20 cellular contexts compared by ENCODE assay signal in the genomic region with DNA sequence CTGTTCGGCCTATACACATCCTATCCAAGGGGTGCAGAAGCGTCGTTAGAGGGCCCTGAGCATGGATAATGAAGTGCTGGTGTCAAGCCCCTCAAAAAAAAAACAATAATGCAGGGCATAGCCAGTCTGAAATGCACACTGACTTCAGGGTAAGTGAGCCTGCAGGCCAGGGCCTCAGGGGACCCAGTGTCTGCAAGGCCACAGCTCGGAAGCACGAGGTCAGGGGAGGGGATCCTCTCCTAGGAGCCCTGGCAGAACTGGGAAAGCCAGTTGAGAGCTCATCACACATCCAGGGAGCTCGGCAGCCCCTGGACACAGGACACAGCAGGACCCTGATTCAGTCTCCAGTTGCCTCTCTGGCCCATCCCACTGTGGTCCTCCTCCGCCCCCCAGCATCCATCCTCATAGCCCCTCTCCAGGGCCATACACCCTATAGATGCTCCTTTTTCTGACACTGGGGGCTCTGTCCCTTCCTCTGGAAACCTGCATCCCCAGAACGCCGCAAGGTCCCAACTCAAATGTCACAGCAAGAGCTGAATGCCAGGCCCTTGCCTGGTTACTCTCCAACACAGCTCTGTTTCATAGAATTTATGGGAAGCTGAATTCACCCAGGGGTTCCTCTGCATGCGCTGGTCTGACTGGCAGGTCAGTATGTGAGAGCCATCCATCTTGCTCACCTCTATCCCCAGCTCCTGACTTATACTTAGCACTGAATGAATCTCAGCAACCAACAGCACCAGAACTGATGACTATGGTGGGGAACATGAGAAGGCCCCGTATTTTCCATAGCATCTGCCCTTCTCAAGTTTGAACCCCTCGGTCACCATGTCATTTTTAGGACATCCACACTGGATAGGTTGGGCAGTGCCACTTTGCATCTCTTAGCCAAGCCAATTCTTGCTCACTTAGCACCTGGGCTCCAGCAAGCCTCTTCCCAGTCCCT.
DNase-seq lines count a peak whose midpoint lies in the region; ATAC-seq and TF ChIP-seq lines count a peak whose summit lies in the region.
"Had no signal": no experiment of that assay in that cellular context is flagged by ENCODE, and none has a peak within 500 bp of the region (broad histone marks: within the 10 kb centered on the region; RNA-seq: fewer than 3 reads in every experiment).

No MANE protein-coding gene starts in this region.

- no peak overlapping the region for H3K18ac ChIP-seq in mesenchymal stem cell (ENCODE audit: low read depth in 1 of 2, low read length in 2 of 2)

- no peak overlapping the region for H2BK15ac ChIP-seq in mesenchymal stem cell (ENCODE audit: low read depth, poor library complexity, severe bottlenecking)

- no peak for TF ChIP-seq CTCF in upper lobe of right lung (IDR thresholded peaks at IDR 0.05)

- H3K27ac ChIP-seq in mesenchymal stem cell (ENCODE audit: low read length, poor library complexity, severe bottlenecking) (no peak overlapping the region), upper lobe of right lung (no peak overlapping the region)
- H3K27ac ChIP-seq: 22Rv1; BLaER1 treated with 17β-estradiol and CSF1 and Interleukin-3, amounts not matched to agents 10 nM and 100 nM had no signal

- DNase-seq in stimulated activated naive CD8-positive, alpha-beta T cell treated with anti-CD3 and anti-CD28 coated beads, Interleukin-15, amount 100 ng/mL, for 72 hours: no peak
- no peak for DNase-seq in stimulated activated naive CD8-positive, alpha-beta T cell treated with anti-CD3 and anti-CD28 coated beads, Interleukin-15, Interleukin-2, amounts not matched to agents 100 U/mL and 50 U/mL, for 24 hours
- DNase-seq in mesenchymal stem cell (no peak), upper lobe of right lung (no peak), NCI-H1092 (lab: John Stamatoyannopoulos, UW) (no peak)
- no peak for DNase-seq in activated CD4-positive, alpha-beta T cell treated with anti-CD3 and anti-CD28 coated beads, Interleukin-2, amount 50 U/mL, for 4 hours
- DNase-seq: CD4-positive, alpha-beta T cell; CD8-positive, alpha-beta memory T cell; DMS 273 treated with DMSO at 0.1 percent for 48 hours; DMS79; EL; GDM1; HFFc6 had no signal

- no peaks in the 10 kb centered on the region for H3K79me1 ChIP-seq in mesenchymal stem cell (replicated peaks; ENCODE audit: low read length, poor library complexity, severe bottlenecking)

- H2AK5ac ChIP-seq in mesenchymal stem cell (ENCODE audit: low read length, severe bottlenecking): no peak overlapping the region

- H3K9ac ChIP-seq in mesenchymal stem cell (ENCODE audit: low read length): no peak overlapping the region
- H3K9ac ChIP-seq: BLaER1 treated with 17β-estradiol and CSF1 and Interleukin-3, amounts not matched to agents 10 nM and 100 nM had no signal

- H4K91ac ChIP-seq in mesenchymal stem cell (ENCODE audit: low read length): peak overlapping the region; percentile 87

- no peak overlapping the region for H2AFZ ChIP-seq in mesenchymal stem cell (ENCODE audit: low read depth, low read length)
- H2AFZ ChIP-seq: GM23338 had no signal

- no peak overlapping the region for H3K14ac ChIP-seq in mesenchymal stem cell (ENCODE audit: low read length in 2 of 2)

- WGBS in mesenchymal stem cell: 81% methylated on average over 12 of the region's 12 CpGs

- ATAC-seq in stimulated activated naive CD8-positive, alpha-beta T cell treated with anti-CD3 and anti-CD28 coated beads, Interleukin-15, amount 100 ng/mL, for 72 hours: peak; percentile 52
- no peak for ATAC-seq in stimulated activated naive CD8-positive, alpha-beta T cell treated with anti-CD3 and anti-CD28 coated beads, Interleukin-15, Interleukin-2, amounts not matched to agents 100 U/mL and 50 U/mL, for 24 hours
- ATAC-seq in upper lobe of right lung: peak; percentile 30
- ATAC-seq: GM12878, GM23338 had no signal

- H3K9me3 Mint-ChIP-seq in stimulated activated naive CD8-positive, alpha-beta T cell treated with anti-CD3 and anti-CD28 coated beads, Interleukin-15, amount 100 ng/mL, for 72 hours: peaks cover 0 to 5% of the 10 kb centered on the region in 2 donors
- H3K9me3 Mint-ChIP-seq: GM23338, HFFc6 had no signal

- no peak overlapping the region for H3K27ac Mint-ChIP-seq in stimulated activated naive CD8-positive, alpha-beta T cell treated with anti-CD3 and anti-CD28 coated beads, Interleukin-15, amount 100 ng/mL, for 72 hours
- H3K27ac Mint-ChIP-seq: B cell; CD14-positive monocyte; CD4-positive, alpha-beta T cell; CD8-positive, alpha-beta memory T cell; GM23338; HFFc6 had no signal

- H3K27me3 ChIP-seq in mesenchymal stem cell (ENCODE audit: control insufficient read depth in 1 of 2, insufficient read depth in 1 of 2, low read length in 2 of 2): no peaks in the 10 kb centered on the region
- H3K27me3 ChIP-seq in upper lobe of right lung: no peaks in the 10 kb centered on the region
- H3K27me3 ChIP-seq: BLaER1 treated with 17β-estradiol and CSF1 and Interleukin-3, amounts not matched to agents 10 nM and 100 nM had no signal

- peak overlapping the region; percentile 42 for H4K8ac ChIP-seq in mesenchymal stem cell (ENCODE audit: low read length)

- H3K4me2 ChIP-seq in mesenchymal stem cell (ENCODE audit: low read length, poor library complexity, severe bottlenecking): no peak overlapping the region
- H3K4me2 ChIP-seq: BLaER1 treated with 17β-estradiol and CSF1 and Interleukin-3, amounts not matched to agents 10 nM and 100 nM; GM23338 had no signal

- no peaks in the 10 kb centered on the region for H3K36me3 ChIP-seq in mesenchymal stem cell (ENCODE audit: control insufficient read depth in 1 of 2, insufficient read depth in 2 of 2, low read depth in 1 of 2, low read length in 2 of 2)
- H3K36me3 ChIP-seq in upper lobe of right lung: no peaks in the 10 kb centered on the region
- H3K36me3 ChIP-seq: BLaER1 treated with 17β-estradiol and CSF1 and Interleukin-3, amounts not matched to agents 10 nM and 100 nM; HAP-1 had no signal

- H3K23ac ChIP-seq in mesenchymal stem cell (ENCODE audit: low read length in 2 of 2): no peak overlapping the region

- H3K9me3 ChIP-seq in mesenchymal stem cell (ENCODE audit: control insufficient read depth, low read length) (no peaks in the 10 kb centered on the region), upper lobe of right lung (no peaks in the 10 kb centered on the region)
- H3K9me3 ChIP-seq: HAP-1 had no signal

- peaks cover 2% of the 10 kb centered on the region for H3K4me1 ChIP-seq in mesenchymal stem cell (ENCODE audit: control insufficient read depth, insufficient read depth, low read depth, low read length)
- H3K4me1 ChIP-seq in upper lobe of right lung: no peaks in the 10 kb centered on the region
- H3K4me1 ChIP-seq: BLaER1 treated with 17β-estradiol and CSF1 and Interleukin-3, amounts not matched to agents 10 nM and 100 nM; HAP-1 had no signal

- no peak overlapping the region for H3K4ac ChIP-seq in mesenchymal stem cell (ENCODE audit: low read depth in 1 of 2, low read length in 2 of 2)

- H3K27me3 Mint-ChIP-seq in stimulated activated naive CD8-positive, alpha-beta T cell treated with anti-CD3 and anti-CD28 coated beads, Interleukin-15, amount 100 ng/mL, for 72 hours: no peaks in the 10 kb centered on the region
- H3K27me3 Mint-ChIP-seq: B cell; CD4-positive, alpha-beta T cell had no signal

- H2BK5ac ChIP-seq in mesenchymal stem cell (ENCODE audit: low read depth, low read length, poor library complexity, severe bottlenecking): no peak overlapping the region

- H3K4me3 Mint-ChIP-seq in stimulated activated naive CD8-positive, alpha-beta T cell treated with anti-CD3 and anti-CD28 coated beads, Interleukin-15, amount 100 ng/mL, for 72 hours: no peak overlapping the region
- H3K4me3 Mint-ChIP-seq: B cell; CD14-positive monocyte; CD4-positive, alpha-beta T cell; CD8-positive, alpha-beta memory T cell; GM23338; HFFc6 had no signal

- no peak overlapping the region for H3K4me3 ChIP-seq in mesenchymal stem cell (ENCODE audit: insufficient read depth in 1 of 2, low read depth in 1 of 2, low read length in 2 of 2)
- H3K4me3 ChIP-seq in upper lobe of right lung: no peak overlapping the region
- H3K4me3 ChIP-seq: BLaER1 treated with 17β-estradiol and CSF1 and Interleukin-3, amounts not matched to agents 10 nM and 100 nM; GM12878; GM23338; HAP-1 had no signal

- no peaks in the 10 kb centered on the region for H3K4me1 Mint-ChIP-seq in stimulated activated naive CD8-positive, alpha-beta T cell treated with anti-CD3 and anti-CD28 coated beads, Interleukin-15, amount 100 ng/mL, for 72 hours
- H3K4me1 Mint-ChIP-seq: B cell; CD14-positive monocyte; CD8-positive, alpha-beta memory T cell; GM23338 had no signal

- H2BK12ac ChIP-seq in mesenchymal stem cell (ENCODE audit: low read length in 2 of 2): peak overlapping the region in 1 of 2 experiments; percentile 42

- intact Hi-C loops in upper lobe of right lung (cut with DNase I): no loop called here

- H2BK120ac ChIP-seq in mesenchymal stem cell (ENCODE audit: low read depth, low read length): no peak overlapping the region
